17 cellular contexts compared by ENCODE assay signal in genomic region chr2:9221223-9221622, GRCh38.
"Had no signal": no experiment of that assay in that cellular context is flagged by ENCODE, and none has a peak within 500 bp of the region (broad histone marks: within the 10 kb centered on the region; RNA-seq: fewer than 3 reads in every experiment).

No MANE protein-coding gene starts in this region.

- H3K4me1 ChIP-seq: colonic mucosa had no signal

- H3K27ac Mint-ChIP-seq: type B pancreatic cell had no signal

- H3K9me2 ChIP-seq: SK-N-SH had no signal

- H3K9me3 ChIP-seq: ascending aorta, colonic mucosa, lower lobe of right lung, SK-N-SH had no signal

- H3K4me2 ChIP-seq: SK-N-SH had no signal

- H3K4me3 Mint-ChIP-seq: type B pancreatic cell had no signal

- H3K27me3 ChIP-seq: ascending aorta, cardiac muscle cell, colonic mucosa had no signal

- DNase-seq: activated naive CD4-positive, alpha-beta T cell treated with Interleukin-2 at 50 U/mL for 16 hours; colonic mucosa; foreskin fibroblast; kidney glomerular epithelial cell; lower lobe of right lung; SK-N-SH; stimulated activated CD4-positive, alpha-beta T cell treated with anti-CD3 and anti-CD28 coated beads, Interleukin-4, amount 100 ng/mL, for 4 hours; stimulated activated CD8-positive, alpha-beta memory T cell treated with anti-CD3 and anti-CD28 coated beads, Interleukin-4, amount 100 ng/mL, for 48 hours; stimulated activated naive CD4-positive, alpha-beta T cell treated with Interleukin-2 at 50 U/mL for 16 hours; T-helper 1 cell; T1000 had no signal

- H3K27ac ChIP-seq: cardiac muscle cell, colonic mucosa, lower lobe of right lung, skin epidermis had no signal

- H3K36me3 ChIP-seq: ascending aorta, cardiac muscle cell, colonic mucosa, lower lobe of right lung had no signal

- FAIRE-seq: endometrium had no signal

- ATAC-seq: activated CD4-positive, CD25-positive, alpha-beta regulatory T cell treated with anti-CD3 and anti-CD28 coated beads, Interleukin-2, amount 50 U/mL, for 24 hours had no signal

- H3K27me3 Mint-ChIP-seq: type B pancreatic cell had no signal

- H3K4me3 ChIP-seq: ascending aorta, cardiac muscle cell, colonic mucosa, lower lobe of right lung, skin epidermis had no signal
